ENCODE assay signal across 11 cellular contexts in genomic region chr16:84928679-84929420, GRCh38.
A peak's percentile ranks its signal among the peaks of the same experiment; 100 is the strongest.
DNase-seq lines count a peak whose midpoint lies in the region; ATAC-seq, FAIRE-seq and TF ChIP-seq lines count a peak whose summit lies in the region.
"Had no signal": no experiment of that assay in that cellular context is flagged by ENCODE, and none has a peak within 500 bp of the region (broad histone marks: within the 10 kb centered on the region; RNA-seq: fewer than 3 reads in every experiment).

No MANE protein-coding gene starts in this region.

- intact Hi-C loops in left colon (cut with DNase I, micrococcal nuclease): no loop called here
- intact Hi-C loops in CD4-positive, alpha-beta T cell (cut with DNase I, micrococcal nuclease): loop anchor here in 1 of 2 experiments (5.0 kb wide), 1 partner anchor 158 kb away; no protein-coding TSS in a partner anchor

- H3K27ac ChIP-seq in stomach smooth muscle (ENCODE audit: low read length): peak overlapping the region; percentile 6
- no peak overlapping the region for H3K27ac ChIP-seq in CD4-positive, alpha-beta T cell (ENCODE audit: low read depth, low read length)

- FAIRE-seq in H54 (lab: Jason Lieb, UNC): no peak

- no peak overlapping the region for H3K4me3 Mint-ChIP-seq in CD4-positive, alpha-beta T cell

- peaks cover 28% of the 10 kb centered on the region for H3K4me1 ChIP-seq in stomach smooth muscle (ENCODE audit: control insufficient read depth, insufficient read depth, low read length)
- H3K4me1 ChIP-seq: breast epithelium had no signal

- H3K4me3 ChIP-seq in cardiac fibroblast (replicated peaks in 1 of 2; ENCODE audit: low read depth in 2 of 2, low read length in 2 of 2) (no peak overlapping the region), stomach smooth muscle (ENCODE audit: low read length in 2 of 2) (no peak overlapping the region)
- H3K4me3 ChIP-seq: breast epithelium had no signal

- POLR2A ChIA-PET in CD4-positive, alpha-beta T cell (lab: Charles Lee): no interaction called here

- no peaks in the 10 kb centered on the region for H3K4me1 Mint-ChIP-seq in CD4-positive, alpha-beta T cell (ENCODE audit: low read depth)

- no peak for TF ChIP-seq CTCF in cardiac fibroblast (IDR thresholded peaks at IDR 0.05; ENCODE audit: low read depth, low read length)
- no peak for TF ChIP-seq CTCF in CD4-positive, alpha-beta T cell (IDR thresholded peaks at IDR 0.05)

- peaks cover 0 to 4% of the 10 kb centered on the region in 2 donors for H3K9me3 ChIP-seq in stomach smooth muscle (ENCODE audit: control insufficient read depth in 2 of 2, low read length in 2 of 2)
- H3K9me3 ChIP-seq in CD4-positive, alpha-beta T cell (ENCODE audit: control insufficient read depth, low read length): no peaks in the 10 kb centered on the region
- H3K9me3 ChIP-seq: breast epithelium had no signal

- H3K27me3 Mint-ChIP-seq in CD4-positive, alpha-beta T cell: no peaks in the 10 kb centered on the region

- H3K27me3 ChIP-seq in stomach smooth muscle (ENCODE audit: control insufficient read depth in 1 of 2, insufficient read depth in 2 of 2, low read length in 2 of 2): no peaks in the 10 kb centered on the region
- no peaks in the 10 kb centered on the region for H3K27me3 ChIP-seq in CD4-positive, alpha-beta T cell (ENCODE audit: control insufficient read depth, insufficient read depth, low read length)
- H3K27me3 ChIP-seq: breast epithelium had no signal

- H3K36me3 ChIP-seq in stomach smooth muscle (ENCODE audit: control insufficient read depth in 2 of 2, insufficient read depth in 2 of 2, low read length in 2 of 2): no peaks in the 10 kb centered on the region
- H3K36me3 ChIP-seq: breast epithelium had no signal

- H3K36me3 Mint-ChIP-seq in CD4-positive, alpha-beta T cell (ENCODE audit: low read depth): no peaks in the 10 kb centered on the region

- no peaks in the 10 kb centered on the region for H3K9me3 Mint-ChIP-seq in CD4-positive, alpha-beta T cell

- DNase-seq in H54 (ENCODE audit: insufficient read length, low spot score): peak; percentile 56
- peak; percentile 52 to 72 for DNase-seq in cardiac fibroblast (ENCODE audit: low read depth in 2 of 2)
- peak; percentile 53 to 65 for DNase-seq in left colon
- no peak for DNase-seq in DMS53 treated with DMSO at 0.1 percent for 48 hours (lab: John Stamatoyannopoulos, UW; ENCODE audit: unreplicated experiment)
- DNase-seq in CD4-positive, alpha-beta T cell: no peak
- DNase-seq: activated T-cell treated with anti-CD3 and anti-CD28 coated beads for 4 hours, foreskin melanocyte had no signal

- ATAC-seq in left colon (peak; percentile 80), HG03520 (IDR thresholded peaks at IDR 0.05; ENCODE audit: unreplicated experiment) (no peak), HG03159 (IDR thresholded peaks at IDR 0.05; ENCODE audit: unreplicated experiment) (no peak)
- ATAC-seq in CD4-positive, alpha-beta T cell (ENCODE audit: poor library complexity): no peak

- CTCF ChIA-PET in CD4-positive, alpha-beta T cell (lab: Charles Lee): no interaction called here

- no peak for TF ChIP-seq POLR2A in H54 (IDR thresholded peaks at IDR 0.05; ENCODE audit: low read depth, low read length)

- H3K27ac Mint-ChIP-seq in CD4-positive, alpha-beta T cell: no peak overlapping the region

- no peak overlapping the region for H3K9ac ChIP-seq in stomach smooth muscle (ENCODE audit: low read length in 2 of 2)

Comparison
In these comparisons a context has a peak if more than half of its experiments do, and no peak if none do; other contexts are left out.
1. DNase-seq: peak in H54 (single experiment), cardiac fibroblast (2 of 2) and left colon (2 of 2); none in DMS53 treated with DMSO at 0.1 percent for 48 hours (single experiment) and CD4-positive, alpha-beta T cell (0 of 10).